Comparison of ENCODE assay signal across 19 cellular contexts in genomic region chr17:42272576-42272975, GRCh38. TPM values are rescaled to one million over a fixed set of nuclear protein-coding genes. Genes with fewer than 3 reads are reported as not detected.
A peak's percentile ranks its signal among the peaks of the same experiment; 100 is the strongest.
DNase-seq lines count a peak whose midpoint lies in the region; ATAC-seq and TF ChIP-seq lines count a peak whose summit lies in the region.
"Had no signal": no experiment of that assay in that cellular context is flagged by ENCODE, and none has a peak within 500 bp of the region (broad histone marks: within the 10 kb centered on the region; RNA-seq: fewer than 3 reads in every experiment).

No MANE protein-coding gene starts in this region.

- no peaks in the 10 kb centered on the region for H3K9me3 Mint-ChIP-seq in activated CD4-positive, alpha-beta T cell treated with anti-CD3 and anti-CD28 coated beads, Interleukin-2, amount 10 ng/mL, durations not matched to agents 24 days and 14 days
- H3K9me3 Mint-ChIP-seq: HFFc6 had no signal

- WGBS in spleen, 5 donors, result 37 to 47% (median 46%) methylated on average over 2 of the region's 2 CpGs

- no peaks in the 10 kb centered on the region for H3K27me3 ChIP-seq in effector memory CD4-positive, alpha-beta T cell (replicated peaks; ENCODE audit: control insufficient read depth, insufficient read depth, low read length, poor library complexity, severe bottlenecking)
- no peaks in the 10 kb centered on the region for H3K27me3 ChIP-seq in spleen (replicated peaks in 1 of 7)
- H3K27me3 ChIP-seq: ascending aorta, colonic mucosa had no signal

- H3K27ac Mint-ChIP-seq in activated CD4-positive, alpha-beta T cell treated with anti-CD3 and anti-CD28 coated beads, Interleukin-2, amount 10 ng/mL, durations not matched to agents 24 days and 14 days, result peak overlapping the region; percentile 90
- peak overlapping the region; percentile 100 for H3K27ac Mint-ChIP-seq in T-helper 17 cell
- H3K27ac Mint-ChIP-seq: HFFc6 had no signal

- peaks cover 33% of the 10 kb centered on the region for H3K4me1 ChIP-seq in effector memory CD4-positive, alpha-beta T cell (ENCODE audit: control insufficient read depth, insufficient read depth, low read length, poor library complexity, severe bottlenecking)
- peaks cover 29 to 93% (median 66%) of the 10 kb centered on the region in 6 donors for H3K4me1 ChIP-seq in spleen

- no peak for TF ChIP-seq POLR2A in spleen (IDR thresholded peaks at IDR 0.05)

- H3K36me3 Mint-ChIP-seq in activated CD4-positive, alpha-beta T cell treated with anti-CD3 and anti-CD28 coated beads, Interleukin-2, amount 10 ng/mL, durations not matched to agents 24 days and 14 days (ENCODE audit: low read depth), result peaks cover 43% of the 10 kb centered on the region
- H3K36me3 Mint-ChIP-seq in T-helper 17 cell (ENCODE audit: low read depth), result peaks cover 4% of the 10 kb centered on the region

- intact Hi-C loops in activated CD4-positive, alpha-beta T cell treated with anti-CD3 and anti-CD28 coated beads, Interleukin-2, amount 10 ng/mL, durations not matched to agents 24 days and 14 days (cut with micrococcal nuclease), result loop anchor here (2.0 kb wide), 1 partner anchor 116 kb away; the partner anchor contains the start of gene STAT3
- intact Hi-C loops in spleen (cut with DNase I; ENCODE audit: low total_unique reads), result no loop called here

- H3K27ac ChIP-seq in effector memory CD4-positive, alpha-beta T cell (ENCODE audit: insufficient read depth, low read length, poor library complexity, severe bottlenecking), result peak overlapping the region; percentile 79
- H3K27ac ChIP-seq in spleen, result peak overlapping the region in 7 of 8 donors; percentile 34 to 95 (median 91)
- H3K27ac ChIP-seq: ascending aorta had no signal

- no peak for TF ChIP-seq CTCF in spleen (IDR thresholded peaks at IDR 0.05 in 8 of 11, conservative IDR thresholded peaks at IDR 0.05 in 3 of 11)
- no peak for TF ChIP-seq CTCF in omental fat pad (IDR thresholded peaks at IDR 0.05)

- H3K4me3 Mint-ChIP-seq in activated CD4-positive, alpha-beta T cell treated with anti-CD3 and anti-CD28 coated beads, Interleukin-2, amount 10 ng/mL, durations not matched to agents 24 days and 14 days, result peak overlapping the region; percentile 98
- H3K4me3 Mint-ChIP-seq in T-helper 17 cell, result peak overlapping the region; percentile 100
- H3K4me3 Mint-ChIP-seq: HFFc6 had no signal

- H3K4me3 ChIP-seq in effector memory CD4-positive, alpha-beta T cell (ENCODE audit: insufficient read depth, low read depth, low read length, poor library complexity, severe bottlenecking), result peak overlapping the region; percentile 85
- peak overlapping the region in 1 of 8 donors; percentile 94 for H3K4me3 ChIP-seq in spleen
- H3K4me3 ChIP-seq: ascending aorta, colonic mucosa had no signal

- H3K9me3 ChIP-seq in T-helper 17 cell (ENCODE audit: control insufficient read depth, low read length, poor library complexity, severe bottlenecking) (no peaks in the 10 kb centered on the region), spleen (no peaks in the 10 kb centered on the region)
- no peaks in the 10 kb centered on the region for H3K9me3 ChIP-seq in effector memory CD4-positive, alpha-beta T cell (ENCODE audit: control insufficient read depth, low read length)
- H3K9me3 ChIP-seq: ascending aorta, Caco-2, colonic mucosa had no signal

- H3K27me3 Mint-ChIP-seq in activated CD4-positive, alpha-beta T cell treated with anti-CD3 and anti-CD28 coated beads, Interleukin-2, amount 10 ng/mL, durations not matched to agents 24 days and 14 days, result no peaks in the 10 kb centered on the region
- no peaks in the 10 kb centered on the region for H3K27me3 Mint-ChIP-seq in T-helper 17 cell

- H3K4me1 Mint-ChIP-seq in activated CD4-positive, alpha-beta T cell treated with anti-CD3 and anti-CD28 coated beads, Interleukin-2, amount 10 ng/mL, durations not matched to agents 24 days and 14 days, result peaks cover 70% of the 10 kb centered on the region
- H3K4me1 Mint-ChIP-seq in T-helper 17 cell, result peaks cover 62% of the 10 kb centered on the region

- no peaks in the 10 kb centered on the region for H3K36me3 ChIP-seq in effector memory CD4-positive, alpha-beta T cell (ENCODE audit: control insufficient read depth, insufficient read depth, low read length)
- H3K36me3 ChIP-seq in spleen, result no peaks in the 10 kb centered on the region
- H3K36me3 ChIP-seq: ascending aorta, colonic mucosa had no signal

- ATAC-seq in T-helper 17 cell, result peak; percentile 29
- ATAC-seq in omental fat pad (ENCODE audit: low FRiP score), result no peak
- no peak for ATAC-seq in GM18909 (IDR thresholded peaks at IDR 0.05; ENCODE audit: poor library complexity, unreplicated experiment)

- no peak for DNase-seq in activated CD4-positive, alpha-beta T cell treated with anti-CD3 and anti-CD28 coated beads, Interleukin-2, amount 10 ng/mL, durations not matched to agents 24 days and 14 days
- no peak for DNase-seq in activated CD4-positive, alpha-beta T cell treated with anti-CD3 and anti-CD28 coated beads, Interleukin-2, amount 50 U/mL, for 1 hour
- no peak for DNase-seq in T-helper 17 cell
- no peak for DNase-seq in effector memory CD4-positive, alpha-beta T cell
- no peak for DNase-seq in spleen
- DNase-seq in HPDE6-E6E7 (ENCODE audit: extremely low spot score), result no peak
- DNase-seq in omental fat pad (ENCODE audit: low spot score), result no peak
- DNase-seq: 8988T; Caco-2; colonic mucosa; glutamatergic neuron; HFFc6; midbrain; NCI-H1694; NCI-H510A; stimulated activated CD4-positive, alpha-beta T cell treated with anti-CD3 and anti-CD28 coated beads, Interleukin-12 subunit alpha, Interleukin-12 subunit beta, amount 100 ng/mL, for 4 hours; substantia nigra had no signal

RNA-seq across cellular contexts. Expression of gene STAT5B, which starts 3.6 kb away (rescaled TPM):
- 184 and 189 TPM in 2 replicates for total RNA-seq in activated CD4-positive, alpha-beta T cell treated with anti-CD3 and anti-CD28 coated beads, Interleukin-2, amount 10 ng/mL, durations not matched to agents 24 days and 14 days
- total RNA-seq in T-helper 17 cell (100 to 1,000 TPM; 202 to 225 TPM), spleen (100 to 1,000 TPM in 5 of 7 donors, 10 to 100 TPM in 2; 90.2 to 171 (median 103) TPM), omental fat pad (100 to 1,000 TPM in 2 of 4 donors, 10 to 100 TPM in 2; 66.6 to 130 (median 111) TPM)
- polyA plus RNA-seq in spleen, result 10 to 100 TPM; 26.4 to 34.7 (median 26.4) TPM

RNA-seq across cellular contexts. Expression of gene STAT5A, which starts 15.7 kb away (rescaled TPM):
- total RNA-seq in activated CD4-positive, alpha-beta T cell treated with anti-CD3 and anti-CD28 coated beads, Interleukin-2, amount 10 ng/mL, durations not matched to agents 24 days and 14 days, result 346 and 348 TPM in 2 replicates
- total RNA-seq in T-helper 17 cell (100 to 1,000 TPM; 153 to 177 TPM), spleen (100 to 1,000 TPM in 1 of 7 donors, 10 to 100 TPM in 6; 63.7 to 131 (median 76.5) TPM), omental fat pad (100 to 1,000 TPM; 151 to 200 (median 171) TPM)
- 10 to 100 TPM; 22.7 to 42.3 (median 28.4) TPM for polyA plus RNA-seq in spleen
